Comparison of ENCODE assay signal across 24 cellular contexts in genomic region chr17:72825218-72825617, GRCh38.
DNase-seq lines count a peak whose midpoint lies in the region; ATAC-seq, FAIRE-seq and TF ChIP-seq lines count a peak whose summit lies in the region.
"Had no signal": no experiment of that assay in that cellular context is flagged by ENCODE, and none has a peak within 500 bp of the region (broad histone marks: within the 10 kb centered on the region; RNA-seq: fewer than 3 reads in every experiment).

No MANE protein-coding gene starts in this region.

- no peaks in the 10 kb centered on the region for H3K27me3 Mint-ChIP-seq in activated naive CD4-positive, alpha-beta T cell treated with anti-CD3 and anti-CD28 coated beads, Interleukin-2, amount 10 ng/mL, durations not matched to agents 7 days and 5 days
- H3K27me3 Mint-ChIP-seq: CD4-positive, alpha-beta T cell had no signal

- no peak for TF ChIP-seq POLR2A in K562 (conservative IDR thresholded peaks at IDR 0.05)
- TF ChIP-seq POLR2A in sigmoid colon (IDR thresholded peaks at IDR 0.05): no peak

- no peaks in the 10 kb centered on the region for H3K36me3 ChIP-seq in HEK293 (ENCODE audit: control insufficient read depth in 2 of 2, insufficient read depth in 1 of 2, low read length in 2 of 2)
- H3K36me3 ChIP-seq in K562 (ENCODE audit: control insufficient read depth, insufficient read depth, low read length): no peaks in the 10 kb centered on the region; the same call in 2 of the 3 replicates
- H3K36me3 ChIP-seq in sigmoid colon: no peaks in the 10 kb centered on the region

- intact Hi-C loops in K562 (cut with micrococcal nuclease): no loop called here
- intact Hi-C loops in sigmoid colon (cut with DNase I): no loop called here

- WGBS in K562 (ENCODE audit: insufficient coverage, low coverage, missing lambda C conversion rate): 0% methylated on average over 1 of the region's 1 CpG
- WGBS in sigmoid colon, 2 donors: 46 to 49% methylated on average over 1 of the region's 1 CpG

- BruUV-seq in K562 (replicated peaks; lab: Mats Ljungman, UMichigan): no TSS peak

- peaks cover 14% of the 10 kb centered on the region for H3K4me1 Mint-ChIP-seq in activated naive CD4-positive, alpha-beta T cell treated with anti-CD3 and anti-CD28 coated beads, Interleukin-2, amount 10 ng/mL, durations not matched to agents 7 days and 5 days

- no peak overlapping the region for H3K4me3 ChIP-seq in HEK293 (ENCODE audit: low read depth, low read length)
- no peak overlapping the region for H3K4me3 ChIP-seq in K562
- H3K4me3 ChIP-seq in sigmoid colon: no peak overlapping the region
- H3K4me3 ChIP-seq: GM12878 had no signal

- no peak for FAIRE-seq in K562 (lab: Jason Lieb, UNC)
- FAIRE-seq: A204.1, D721Med, GM12878, GM12892, GM19239 had no signal

- DNase-seq in K562 (ENCODE audit: extremely low read depth in 1 of 4, low spot score in 3 of 4) (no peak), sigmoid colon (no peak), DMS153 treated with DMSO at 0.1 percent for 48 hours (lab: John Stamatoyannopoulos, UW; ENCODE audit: unreplicated experiment) (no peak)
- DNase-seq in activated naive CD4-positive, alpha-beta T cell treated with anti-CD3 and anti-CD28 coated beads, Interleukin-2, amount 10 ng/mL, durations not matched to agents 7 days and 5 days: no peak
- DNase-seq: 8988T; ACHN; BE2C; Caco-2; Calu3; CD4-positive, alpha-beta T cell; CD8-positive, alpha-beta T cell; DMS53; DMS79; DND-41; EL; GDM1 had no signal

- H3K27me3 ChIP-seq in K562 (ENCODE audit: control insufficient read depth in 2 of 2, insufficient read depth in 2 of 2, low read length in 2 of 2): no peaks in the 10 kb centered on the region
- no peaks in the 10 kb centered on the region for H3K27me3 ChIP-seq in sigmoid colon
- H3K27me3 ChIP-seq: BE2C; BLaER1 treated with 17β-estradiol and CSF1 and Interleukin-3, amounts not matched to agents 10 nM and 100 nM had no signal

- H3K9me1 ChIP-seq in K562 (ENCODE audit: control insufficient read depth, insufficient read depth, low read length): no peaks in the 10 kb centered on the region

- H3K9me3 ChIP-seq in HEK293 (ENCODE audit: control insufficient read depth, insufficient read depth, low read depth, low read length) (no peaks in the 10 kb centered on the region), K562 (replicated peaks; ENCODE audit: control insufficient read depth, insufficient read depth, low read depth, low read length) (peaks cover 8% of the 10 kb centered on the region), sigmoid colon (peaks cover 5 to 10% (median 6%) of the 10 kb centered on the region in 4 donors)

- CTCF ChIA-PET in HEK293 (lab: Yijun Ruan, JAX): interaction anchor here (0.7 kb wide), 1 partner anchor 266 kb away, joined by 5 read pairs; no protein-coding TSS in a partner anchor
- CTCF ChIA-PET in K562 (lab: Yijun Ruan, JAX; ENCODE audit: low intra/inter-chr PET ratio): no interaction called here
- CTCF ChIA-PET in activated naive CD4-positive, alpha-beta T cell treated with anti-CD3 and anti-CD28 coated beads, Interleukin-2, amount 10 ng/mL, durations not matched to agents 7 days and 5 days (lab: Charles Lee): no interaction called here

- POLR2A ChIA-PET in HEK293 (lab: Yijun Ruan, JAX) (no interaction called here), K562 (lab: Yijun Ruan, JAX) (no interaction called here)

- H3K36me3 Mint-ChIP-seq in activated naive CD4-positive, alpha-beta T cell treated with anti-CD3 and anti-CD28 coated beads, Interleukin-2, amount 10 ng/mL, durations not matched to agents 7 days and 5 days: peaks cover 13% of the 10 kb centered on the region

- no peak overlapping the region for H3K9ac ChIP-seq in K562 (ENCODE audit: insufficient read depth in 1 of 2, low read depth in 2 of 2, low read length in 2 of 2)
- H3K9ac ChIP-seq: BLaER1 treated with 17β-estradiol and CSF1 and Interleukin-3, amounts not matched to agents 10 nM and 100 nM had no signal

- H3K79me2 ChIP-seq in K562 (ENCODE audit: control insufficient read depth, insufficient read depth, low read length): no peaks in the 10 kb centered on the region

- no peak overlapping the region for H3K27ac Mint-ChIP-seq in activated naive CD4-positive, alpha-beta T cell treated with anti-CD3 and anti-CD28 coated beads, Interleukin-2, amount 10 ng/mL, durations not matched to agents 7 days and 5 days
- H3K27ac Mint-ChIP-seq: CD4-positive, alpha-beta T cell; CD8-positive, alpha-beta T cell had no signal

- in situ Hi-C loops in K562 (cut with MboI): no loop called here

- no peak overlapping the region for H2AFZ ChIP-seq in K562 (ENCODE audit: low read depth, low read length)

- ATAC-seq in K562: no peak
- ATAC-seq: CD8-positive, alpha-beta T cell; GM12878 had no signal

- H3K4me3 Mint-ChIP-seq in activated naive CD4-positive, alpha-beta T cell treated with anti-CD3 and anti-CD28 coated beads, Interleukin-2, amount 10 ng/mL, durations not matched to agents 7 days and 5 days: no peak overlapping the region
- H3K4me3 Mint-ChIP-seq: CD4-positive, alpha-beta T cell; CD8-positive, alpha-beta T cell had no signal

- H3K9me3 Mint-ChIP-seq in activated naive CD4-positive, alpha-beta T cell treated with anti-CD3 and anti-CD28 coated beads, Interleukin-2, amount 10 ng/mL, durations not matched to agents 7 days and 5 days: peaks cover 28% of the 10 kb centered on the region

- H3K4me2 ChIP-seq in K562 (ENCODE audit: insufficient read depth, low read length): no peak overlapping the region
- H3K4me2 ChIP-seq: BLaER1 treated with 17β-estradiol and CSF1 and Interleukin-3, amounts not matched to agents 10 nM and 100 nM had no signal

- no peak for TF ChIP-seq RAD21 in K562 (CRISPR knock-in tag; conservative IDR thresholded peaks at IDR 0.05 in 1 of 2, IDR thresholded peaks at IDR 0.05 in 1 of 2)

- H4K20me1 ChIP-seq in K562 (replicated peaks; ENCODE audit: control insufficient read depth, insufficient read depth, low read length): no peaks in the 10 kb centered on the region
- H4K20me1 ChIP-seq: BLaER1 treated with 17β-estradiol and CSF1 and Interleukin-3, amounts not matched to agents 10 nM and 100 nM had no signal

- TF ChIP-seq EP300 in K562 (IDR thresholded peaks at IDR 0.05; ENCODE audit: low read length) (no peak), sigmoid colon (IDR thresholded peaks at IDR 0.05) (no peak)

- TF ChIP-seq CTCF in HEK293 (tag by site-specific recombination; IDR thresholded peaks at IDR 0.05) (no peak), K562 (IDR thresholded peaks at IDR 0.05 in 2 of 3, conservative IDR thresholded peaks at IDR 0.05 in 1 of 3; ENCODE audit: insufficient read depth in 2 of 3, low read depth in 1 of 3, low read length in 3 of 3) (no peak), sigmoid colon (IDR thresholded peaks at IDR 0.05) (no peak)

- H3K27ac ChIP-seq in HEK293 (ENCODE audit: extremely low read depth, low read depth, low read length) (no peak overlapping the region), K562 (ENCODE audit: extremely low read depth, low read depth, low read length) (no peak overlapping the region), sigmoid colon (no peak overlapping the region)
- H3K27ac ChIP-seq: BLaER1 treated with 17β-estradiol and CSF1 and Interleukin-3, amounts not matched to agents 10 nM and 100 nM; C4-2B had no signal

- H3K4me1 ChIP-seq in HEK293 (ENCODE audit: control insufficient read depth, insufficient read depth, low read length) (no peaks in the 10 kb centered on the region), K562 (replicated peaks in 1 of 2; ENCODE audit: control insufficient read depth in 2 of 2, insufficient read depth in 2 of 2, low read length in 2 of 2) (no peaks in the 10 kb centered on the region), sigmoid colon (no peaks in the 10 kb centered on the region)
- H3K4me1 ChIP-seq: BE2C, Caco-2 had no signal

TF ChIP-seq in HEK293, 187 proteins besides CTCF, POLR2A, EP300 and RAD21 (continues in another document):
- TF ChIP-seq SETDB1 (IDR thresholded peaks at IDR 0.05; ENCODE audit: insufficient read length, low read length) (peak; percentile 57), ZNF202 (tag by site-specific recombination; IDR thresholded peaks at IDR 0.05; ENCODE audit: borderline replicate concordance) (no peak)

TF ChIP-seq in K562, 482 proteins besides CTCF, POLR2A, EP300 and RAD21 (continues in another document):
- TF ChIP-seq ZBTB12 (CRISPR knock-in tag; IDR thresholded peaks at IDR 0.05) (no peak), ZFP30 (CRISPR knock-in tag; IDR thresholded peaks at IDR 0.05; ENCODE audit: borderline replicate concordance) (no peak), TRIM28 (IDR thresholded peaks at IDR 0.05) (peak; percentile 38; the same call in 1 of the 2 replicates), POLR3A (IDR thresholded peaks at IDR 0.05; ENCODE audit: borderline replicate concordance, extremely low read depth, insufficient read depth, insufficient read length) (no peak), KDM4B (IDR thresholded peaks at IDR 0.05; ENCODE audit: borderline replicate concordance in 2 of 2, low read depth in 1 of 2) (no peak), ARNT (IDR thresholded peaks at IDR 0.05) (no peak), ZNF133 (CRISPR knock-in tag; IDR thresholded peaks at IDR 0.05) (no peak), HDAC6 (IDR thresholded peaks at IDR 0.05; ENCODE audit: low read depth, low read length) (no peak), ZNF668 (CRISPR knock-in tag; IDR thresholded peaks at IDR 0.05) (no peak), HNRNPUL1 (IDR thresholded peaks at IDR 0.05; ENCODE audit: low read length) (no peak)
- TF ChIP-seq, protein P1, sequence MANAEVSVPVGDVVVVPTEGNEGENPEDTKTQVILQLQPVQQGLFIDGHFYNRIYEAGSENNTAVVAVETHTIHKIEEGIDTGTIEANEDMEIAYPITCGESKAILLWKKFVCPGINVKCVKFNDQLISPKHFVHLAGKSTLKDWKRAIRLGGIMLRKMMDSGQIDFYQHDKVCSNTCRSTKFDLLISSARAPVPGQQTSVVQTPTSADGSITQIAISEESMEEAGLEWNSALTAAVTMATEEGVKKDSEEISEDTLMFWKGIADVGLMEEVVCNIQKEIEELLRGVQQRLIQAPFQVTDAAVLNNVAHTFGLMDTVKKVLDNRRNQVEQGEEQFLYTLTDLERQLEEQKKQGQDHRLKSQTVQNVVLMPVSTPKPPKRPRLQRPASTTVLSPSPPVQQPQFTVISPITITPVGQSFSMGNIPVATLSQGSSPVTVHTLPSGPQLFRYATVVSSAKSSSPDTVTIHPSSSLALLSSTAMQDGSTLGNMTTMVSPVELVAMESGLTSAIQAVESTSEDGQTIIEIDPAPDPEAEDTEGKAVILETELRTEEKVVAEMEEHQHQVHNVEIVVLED (CRISPR knock-in tag; IDR thresholded peaks at IDR 0.05): no peak

Comparison
In these comparisons a context has a peak if more than half of its experiments do, and no peak if none do; other contexts are left out.
1. Of the 44 proteins assayed by ChIP-seq in both K562 and HEK293: peak only in K562: TRIM28; only in HEK293: SETDB1; in both: none; in neither: 42.